In genomic region chr13:111449041-111449440, GRCh38 we compare ENCODE assay signal across 17 cellular contexts.
DNase-seq lines count a peak whose midpoint lies in the region; ATAC-seq and TF ChIP-seq lines count a peak whose summit lies in the region.
"Had no signal": no experiment of that assay in that cellular context is flagged by ENCODE, and none has a peak within 500 bp of the region (broad histone marks: within the 10 kb centered on the region; RNA-seq: fewer than 3 reads in every experiment).

No MANE protein-coding gene starts in this region.

- CTCF ChIA-PET in mammary epithelial cell (lab: Charles Lee; ENCODE audit: low non-redundant PET) = no interaction called here

- ATAC-seq in GM19452 (IDR thresholded peaks at IDR 0.05; ENCODE audit: unreplicated experiment) (no peak), GM18519 (IDR thresholded peaks at IDR 0.05; ENCODE audit: low FRiP score, unreplicated experiment) (no peak)
- ATAC-seq: HCT116, PC-3 had no signal

- H3K27ac ChIP-seq in mammary epithelial cell (ENCODE audit: insufficient read depth, low read depth, low read length) = no peak overlapping the region
- no peak overlapping the region for H3K27ac ChIP-seq in substantia nigra (ENCODE audit: low read depth, low read length, poor library complexity, severe bottlenecking)

- H2AFZ ChIP-seq in mammary epithelial cell (ENCODE audit: low read depth, low read length) = no peak overlapping the region

- no peak overlapping the region for H3K4me2 ChIP-seq in mammary epithelial cell (ENCODE audit: insufficient read depth, low read depth, low read length)

- BruUV-seq in mammary epithelial cell (replicated peaks; lab: Mats Ljungman, UMichigan) = no TSS peak

- dilution Hi-C loops in mammary epithelial cell (cut with HindIII; ENCODE audit: low sequenced_read_pairs) = no loop called here

- intact Hi-C loops in mammary epithelial cell (cut with micrococcal nuclease) = no loop called here

- no peaks in the 10 kb centered on the region for H3K27me3 ChIP-seq in mammary epithelial cell (ENCODE audit: insufficient read depth, low read length)

- in situ Hi-C loops in mammary epithelial cell (cut with MboI; ENCODE audit: low sequenced_read_pairs in 2 of 2) = no loop called here

- DNase-seq in Ammon's horn (ENCODE audit: low spot score) = peak; percentile 77
- peak; percentile 1 for DNase-seq in mammary epithelial cell
- peak; percentile 35 for DNase-seq in midbrain (lab: John Stamatoyannopoulos, UW)
- DNase-seq in substantia nigra (lab: John Stamatoyannopoulos, UW) = peak in 37 of 49 donors; percentile 3 to 69 (median 36)
- DNase-seq in NCI-H146 treated with DMSO at 0.1 percent for 48 hours (lab: John Stamatoyannopoulos, UW; ENCODE audit: unreplicated experiment) = no peak
- DNase-seq in NOMO-1 (lab: John Stamatoyannopoulos, UW; ENCODE audit: unreplicated experiment in 2 of 2) = no peak
- DNase-seq: KBM-7, NCI-H1092, NCI-H1436, NCI-H2081, NCI-H2171, NCI-H524 treated with DMSO at 0.1 percent for 48 hours, PC-3, Right ventricle myocardium superior had no signal

- no peak overlapping the region for H3K9ac ChIP-seq in mammary epithelial cell (ENCODE audit: insufficient read depth, low read length)

- no peaks in the 10 kb centered on the region for H3K4me1 ChIP-seq in mammary epithelial cell (ENCODE audit: insufficient read depth, low read length)

- H3K4me3 ChIP-seq in mammary epithelial cell (replicated peaks in 1 of 3; ENCODE audit: insufficient read depth in 1 of 3, low read depth in 2 of 3, low read length in 3 of 3) = no peak overlapping the region

- TF ChIP-seq CTCF in mammary epithelial cell (conservative IDR thresholded peaks at IDR 0.05 in 1 of 2, IDR thresholded peaks at IDR 0.05 in 1 of 2; ENCODE audit: extremely low read depth in 1 of 2, insufficient read depth in 1 of 2, low read depth in 1 of 2, low read length in 2 of 2) = no peak

- WGBS in mammary epithelial cell (ENCODE audit: low coverage, missing lambda C conversion rate) = 22% methylated on average over 3 of the region's 7 CpGs

- no peaks in the 10 kb centered on the region for H3K36me3 ChIP-seq in mammary epithelial cell (ENCODE audit: insufficient read depth, low read length)

- no peaks in the 10 kb centered on the region for H4K20me1 ChIP-seq in mammary epithelial cell (ENCODE audit: insufficient read depth, low read length)

- H3K79me2 ChIP-seq in mammary epithelial cell (ENCODE audit: insufficient read depth, low read length) = no peaks in the 10 kb centered on the region

- peaks cover 8% of the 10 kb centered on the region for H3K9me3 ChIP-seq in mammary epithelial cell (replicated peaks; ENCODE audit: insufficient read depth, low read length)

Comparison
In these comparisons a context has a peak if more than half of its experiments do, and no peak if none do; other contexts are left out.
1. DNase-seq: peak in Ammon's horn (single experiment), mammary epithelial cell (single experiment), midbrain (single experiment) and substantia nigra (37 of 49); none in NCI-H146 treated with DMSO at 0.1 percent for 48 hours (single experiment) and NOMO-1 (0 of 2).